Comparison of ENCODE assay signal across 8 cellular contexts in the genomic region with DNA sequence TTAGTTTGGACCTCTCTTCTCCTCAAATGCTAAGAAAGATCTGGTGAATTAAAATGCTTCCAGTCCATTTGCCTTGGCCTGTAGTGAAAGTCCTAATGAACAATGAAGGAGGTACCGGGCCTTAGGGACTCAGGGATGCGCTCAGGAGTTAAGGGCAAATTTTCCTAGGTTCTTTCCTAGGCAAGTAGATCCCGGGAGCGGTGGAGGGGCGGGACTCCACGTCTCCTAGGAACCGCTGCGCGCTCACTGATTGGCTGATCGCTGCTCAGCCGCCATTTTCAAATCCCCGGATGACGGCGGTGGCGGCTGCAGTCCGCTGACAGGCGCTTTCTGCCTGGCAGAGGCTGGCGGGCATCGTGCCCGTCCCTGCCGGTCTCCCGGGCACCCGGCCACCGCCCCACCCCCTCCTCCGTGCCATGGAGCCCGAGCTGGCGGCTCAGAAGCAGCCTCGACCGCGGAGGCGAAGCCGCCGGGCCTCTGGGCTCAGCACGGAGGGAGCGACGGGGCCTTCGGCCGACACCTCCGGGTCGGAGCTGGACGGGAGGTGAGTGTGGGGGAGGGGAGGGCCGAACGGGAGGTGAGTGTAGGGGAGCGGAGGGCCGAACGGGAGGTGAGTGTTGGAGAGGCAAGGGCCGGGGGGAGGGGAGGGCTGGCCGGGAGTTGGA. TPM values are rescaled to one million over a fixed set of nuclear protein-coding genes. Genes with fewer than 3 reads are reported as not detected.
DNase-seq lines count a peak whose midpoint lies in the region; ATAC-seq and TF ChIP-seq lines count a peak whose summit lies in the region.

A gene with protein sequence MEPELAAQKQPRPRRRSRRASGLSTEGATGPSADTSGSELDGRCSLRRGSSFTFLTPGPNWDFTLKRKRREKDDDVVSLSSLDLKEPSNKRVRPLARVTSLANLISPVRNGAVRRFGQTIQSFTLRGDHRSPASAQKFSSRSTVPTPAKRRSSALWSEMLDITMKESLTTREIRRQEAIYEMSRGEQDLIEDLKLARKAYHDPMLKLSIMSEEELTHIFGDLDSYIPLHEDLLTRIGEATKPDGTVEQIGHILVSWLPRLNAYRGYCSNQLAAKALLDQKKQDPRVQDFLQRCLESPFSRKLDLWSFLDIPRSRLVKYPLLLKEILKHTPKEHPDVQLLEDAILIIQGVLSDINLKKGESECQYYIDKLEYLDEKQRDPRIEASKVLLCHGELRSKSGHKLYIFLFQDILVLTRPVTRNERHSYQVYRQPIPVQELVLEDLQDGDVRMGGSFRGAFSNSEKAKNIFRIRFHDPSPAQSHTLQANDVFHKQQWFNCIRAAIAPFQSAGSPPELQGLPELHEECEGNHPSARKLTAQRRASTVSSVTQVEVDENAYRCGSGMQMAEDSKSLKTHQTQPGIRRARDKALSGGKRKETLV (plus strand): TSS at position 281 of the 665 bp plus-strand sequence. CDS start 136 bp downstream, at position 417.

- no peaks in the 10 kb centered on the region for H3K27me3 ChIP-seq in hepatocyte

- TF ChIP-seq CTCF in astrocyte of the cerebellum (IDR thresholded peaks at IDR 0.05; ENCODE audit: low read depth, low read length, missing control alignments) (no peak), hepatocyte (IDR thresholded peaks at IDR 0.05; ENCODE audit: poor library complexity) (no peak)

- no peaks in the 10 kb centered on the region for H3K4me1 ChIP-seq in hepatocyte (ENCODE audit: insufficient read depth)

- intact Hi-C loops in T-helper 2 cell treated with Interferon-gamma antibody and Interleukin-4, amounts not matched to agents 100 ng/mL and 5 ng/mL, for 36 hours (cut with micrococcal nuclease), result loop anchor here (2.0 kb wide), 1 partner anchor 34 kb away; no protein-coding TSS in a partner anchor

- in situ Hi-C loops in astrocyte of the cerebellum (cut with HindIII; ENCODE audit: low sequenced_read_pairs), result no loop called here

- peaks cover 40% of the 10 kb centered on the region for H3K79me2 ChIP-seq in hepatocyte

- DNase-seq in NCI-H146 (lab: John Stamatoyannopoulos, UW), result peak; percentile 95
- peak; percentile 70 for DNase-seq in astrocyte of the cerebellum (ENCODE audit: low read depth)
- DNase-seq in hepatocyte (ENCODE audit: low spot score), result peak; percentile 95
- peak; percentile 79 for DNase-seq in renal cortical epithelial cell (ENCODE audit: low read depth)
- no peak for DNase-seq in cortex of kidney (lab: John Stamatoyannopoulos, UW)

- H3K4me3 ChIP-seq in astrocyte of the cerebellum (ENCODE audit: low read depth, low read length) (peak within 1 kb of the TSS; percentile 73), hepatocyte (peak within 1 kb of the TSS; percentile 88)

- H4K20me1 ChIP-seq in hepatocyte (ENCODE audit: insufficient read depth, poor library complexity, severe bottlenecking), result no peaks in the 10 kb centered on the region

- no peak within 1 kb of the TSS for H3K27ac ChIP-seq in hepatocyte

- WGBS in hepatocyte (ENCODE audit: low lambda C conversion rate, missing lambda C conversion rate), result 2% methylated on average over 42 of the region's 48 CpGs

- H3K9me2 ChIP-seq in hepatocyte (replicated peaks; ENCODE audit: insufficient read depth), result no peaks in the 10 kb centered on the region

- peak within 1 kb of the TSS; percentile 77 for H3K4me2 ChIP-seq in hepatocyte

- H3K9me3 ChIP-seq in hepatocyte (ENCODE audit: low read depth), result no peaks in the 10 kb centered on the region

- peak within 1 kb of the TSS; percentile 82 for H2AFZ ChIP-seq in hepatocyte

- H3K36me3 ChIP-seq in hepatocyte (replicated peaks; ENCODE audit: insufficient read depth, low read depth), result no peaks in the 10 kb centered on the region

- peak; percentile 74 for ATAC-seq in GM18499 (IDR thresholded peaks at IDR 0.05; ENCODE audit: insufficient read depth, unreplicated experiment)
- peak; percentile 94 for ATAC-seq in HG02870 (IDR thresholded peaks at IDR 0.05; ENCODE audit: unreplicated experiment)

RNA-seq across cellular contexts. Expression of the gene that starts here (rescaled TPM):
- total RNA-seq in T-helper 2 cell treated with Interferon-gamma antibody and Interleukin-4, amounts not matched to agents 100 ng/mL and 5 ng/mL, for 36 hours, result 47.9 and 51.4 TPM in 2 replicates
- total RNA-seq in hepatocyte (96.4 and 99.8 TPM in 2 replicates), renal cortical epithelial cell (39.6 and 109 TPM in 2 replicates)
- 62.5 and 67.7 TPM in 2 replicates for polyA plus RNA-seq in hepatocyte
